In genomic region chr1:232630894-232631195, GRCh38 we compare ENCODE assay signal across 8 cellular contexts. TPM values are rescaled to one million over a fixed set of nuclear protein-coding genes. Genes with fewer than 3 reads are reported as not detected.
DNase-seq lines count a peak whose midpoint lies in the region; ATAC-seq and TF ChIP-seq lines count a peak whose summit lies in the region.

No MANE protein-coding gene starts in this region.

- peak overlapping the region; percentile 71; the same call in 1 of the 2 replicates for H3K9ac ChIP-seq in ES-I3 (ENCODE audit: low read depth, low read length)

- no peak overlapping the region for H3K27ac ChIP-seq in RWPE2 (ENCODE audit: poor library complexity, severe bottlenecking)
- peak overlapping the region; percentile 84 to 95 (median 88) for H3K27ac ChIP-seq in esophagus squamous epithelium
- H3K27ac ChIP-seq in prostate gland, result peak overlapping the region; percentile 85 to 92

- no peaks in the 10 kb centered on the region for H3K36me3 ChIP-seq in ES-I3 (ENCODE audit: insufficient read depth, low read length)
- no peaks in the 10 kb centered on the region for H3K36me3 ChIP-seq in RWPE2 (ENCODE audit: low read depth)
- no peaks in the 10 kb centered on the region for H3K36me3 ChIP-seq in esophagus squamous epithelium
- no peaks in the 10 kb centered on the region for H3K36me3 ChIP-seq in prostate gland

- intact Hi-C loops in esophagus squamous epithelium (cut with DNase I) (loop anchor here (10.0 kb wide), 2 partner anchors 324 to 614 kb away; partner anchors contain the start of gene NTPCR), prostate gland (cut with DNase I) (loop anchor here (5.0 to 10.0 kb wide), 3 partner anchors 321 to 876 kb away; partner anchors contain the start of gene NTPCR)

- peaks cover 15% of the 10 kb centered on the region for H3K4me1 ChIP-seq in ES-I3 (ENCODE audit: insufficient read depth, low read length)
- peaks cover 9% of the 10 kb centered on the region for H3K4me1 ChIP-seq in RWPE2 (ENCODE audit: insufficient read depth, poor library complexity, severe bottlenecking)
- H3K4me1 ChIP-seq in esophagus squamous epithelium, result peaks cover 7 to 38% (median 17%) of the 10 kb centered on the region in 3 donors
- H3K4me1 ChIP-seq in prostate gland (replicated peaks), result no peaks in the 10 kb centered on the region

- no peak for DNase-seq in RWPE2 (ENCODE audit: low spot score)
- DNase-seq in esophagus squamous epithelium (lab: John Stamatoyannopoulos, UW), result no peak
- DNase-seq in prostate gland (ENCODE audit: low spot score), result no peak
- no peak for DNase-seq in cerebellar cortex (ENCODE audit: low spot score)
- no peak for DNase-seq in activated effector memory CD4-positive, alpha-beta T cell treated with Interleukin-2 at 50 U/mL for 16 hours

- 0 to 4% methylated on average over 8 of the region's 8 CpGs for WGBS in esophagus squamous epithelium, 2 donors
- WGBS in prostate gland, result 3% methylated on average over 8 of the region's 8 CpGs

- H3K4me3 ChIP-seq in RWPE2 (ENCODE audit: severe bottlenecking) (peak overlapping the region; percentile 71), esophagus squamous epithelium (peak overlapping the region; percentile 87 to 94 (median 89)), prostate gland (peak overlapping the region; percentile 68 to 70)

- peak; percentile 19 for TF ChIP-seq CTCF in RWPE2 (IDR thresholded peaks at IDR 0.05; ENCODE audit: poor library complexity, severe bottlenecking)
- no peak for TF ChIP-seq CTCF in esophagus squamous epithelium (IDR thresholded peaks at IDR 0.05)
- TF ChIP-seq CTCF in prostate gland (IDR thresholded peaks at IDR 0.05), result no peak

- H3K9me3 ChIP-seq in ES-I3 (ENCODE audit: control insufficient read depth, insufficient read depth, low read length), result no peaks in the 10 kb centered on the region
- H3K9me3 ChIP-seq in RWPE2 (ENCODE audit: severe bottlenecking), result no peaks in the 10 kb centered on the region
- no peaks in the 10 kb centered on the region for H3K9me3 ChIP-seq in esophagus squamous epithelium
- no peaks in the 10 kb centered on the region for H3K9me3 ChIP-seq in prostate gland

- no peak for TF ChIP-seq POLR2A in esophagus squamous epithelium (IDR thresholded peaks at IDR 0.05)
- TF ChIP-seq POLR2A in prostate gland (IDR thresholded peaks at IDR 0.05), result no peak

- ATAC-seq in RWPE2 (ENCODE audit: low read depth) (no peak), HG03565 (IDR thresholded peaks at IDR 0.05; ENCODE audit: unreplicated experiment) (no peak), GM19463 (IDR thresholded peaks at IDR 0.05; ENCODE audit: unreplicated experiment) (no peak)

- H3K27me3 ChIP-seq in RWPE2 (ENCODE audit: insufficient read depth, poor library complexity, severe bottlenecking), result no peaks in the 10 kb centered on the region
- H3K27me3 ChIP-seq in esophagus squamous epithelium, result peaks cover 0 to 2% (median 0%) of the 10 kb centered on the region in 4 donors
- H3K27me3 ChIP-seq in prostate gland (replicated peaks; ENCODE audit: insufficient read depth), result no peaks in the 10 kb centered on the region

RNA-seq across cellular contexts. Expression of gene SIPA1L2, which starts 0.9 kb away (rescaled TPM):
- 10 to 100 TPM; 29.5 to 51.3 (median 46.0) TPM for total RNA-seq in esophagus squamous epithelium
- 10 to 100 TPM in 1 of 2 donors, 1 to 10 TPM in 1; 8.1 to 31.5 TPM for total RNA-seq in prostate gland
